In genomic region chr1:160149235-160149634, GRCh38 we compare ENCODE assay signal across 24 cellular contexts. TPM values are rescaled to one million over a fixed set of nuclear protein-coding genes. Genes with fewer than 3 reads are reported as not detected.
A peak's percentile ranks its signal among the peaks of the same experiment; 100 is the strongest.
DNase-seq lines count a peak whose midpoint lies in the region; ATAC-seq and TF ChIP-seq lines count a peak whose summit lies in the region.
"Had no signal": no experiment of that assay in that cellular context is flagged by ENCODE, and none has a peak within 500 bp of the region (broad histone marks: within the 10 kb centered on the region; RNA-seq: fewer than 3 reads in every experiment).

No MANE protein-coding gene starts in this region.

- peaks cover 0 to 16% (median 3%) of the 10 kb centered on the region in 5 donors for H3K4me1 ChIP-seq in subcutaneous abdominal adipose tissue (ENCODE audit: control insufficient read depth in 5 of 5, insufficient read depth in 5 of 5, low read length in 5 of 5)
- H3K4me1 ChIP-seq: upper lobe of right lung had no signal

- no peaks in the 10 kb centered on the region for H3K36me3 Mint-ChIP-seq in chondrocyte (ENCODE audit: low read depth)
- H3K36me3 Mint-ChIP-seq: activated naive CD8-positive, alpha-beta T cell had no signal

- DNase-seq in MV-4-11 (lab: John Stamatoyannopoulos, UW) (peak; percentile 24), chondrocyte (ENCODE audit: low spot score) (no peak), posterior cingulate gyrus (no peak), omental fat pad (ENCODE audit: low spot score) (no peak)
- DNase-seq: activated CD4-positive, alpha-beta T cell treated with anti-CD3 and anti-CD28 coated beads, Interleukin-2, amount 10 ng/mL, durations not matched to agents 7 days and 5 days; DND-41; NCI-H1092 treated with DMSO at 0.1 percent for 48 hours; NCI-H2081; NCI-H446; retina; SJCRH30; spleen; stimulated activated CD4-positive, alpha-beta T cell treated with anti-CD3 and anti-CD28 coated beads, Interleukin-4, amount 100 ng/mL, for 24 hours; T-helper 17 cell; upper lobe of right lung had no signal

- H3K27ac ChIP-seq in subcutaneous abdominal adipose tissue (ENCODE audit: low read depth, low read length) = peak overlapping the region; percentile 59
- H3K27ac ChIP-seq: hepatocyte, neutrophil, SJCRH30, spleen, upper lobe of right lung had no signal

- H3K27ac Mint-ChIP-seq in chondrocyte (ENCODE audit: unreplicated experiment) = peak overlapping the region; percentile 91
- H3K27ac Mint-ChIP-seq: activated CD4-positive, alpha-beta T cell treated with anti-CD3 and anti-CD28 coated beads, Interleukin-2, amount 10 ng/mL, durations not matched to agents 7 days and 5 days; activated naive CD8-positive, alpha-beta T cell; B cell; dendritic cell treated with granulocyte-macrophage colony-stimulating factor and Interleukin-4, amounts not matched to agents 40 ng/mL and 50 ng/mL, for 4 days; stimulated activated naive CD8-positive, alpha-beta T cell treated with anti-CD3 and anti-CD28 coated beads, Interleukin-15, Interleukin-2, amounts not matched to agents 100 ng/mL and 50 ng/mL, for 24 hours; T-helper 17 cell had no signal

- no peaks in the 10 kb centered on the region for H3K9me3 Mint-ChIP-seq in chondrocyte (ENCODE audit: low read depth)
- H3K9me3 Mint-ChIP-seq: activated CD4-positive, alpha-beta T cell treated with anti-CD3 and anti-CD28 coated beads, Interleukin-2, amount 10 ng/mL, durations not matched to agents 7 days and 5 days; dendritic cell treated with granulocyte-macrophage colony-stimulating factor and Interleukin-4, amounts not matched to agents 40 ng/mL and 50 ng/mL, for 4 days; stimulated activated naive CD8-positive, alpha-beta T cell treated with anti-CD3 and anti-CD28 coated beads, Interleukin-15, Interleukin-2, amounts not matched to agents 100 ng/mL and 50 ng/mL, for 24 hours had no signal

- no peak overlapping the region for H3K4me3 Mint-ChIP-seq in chondrocyte (ENCODE audit: unreplicated experiment)
- H3K4me3 Mint-ChIP-seq: activated CD4-positive, alpha-beta T cell treated with anti-CD3 and anti-CD28 coated beads, Interleukin-2, amount 10 ng/mL, durations not matched to agents 7 days and 5 days; activated naive CD8-positive, alpha-beta T cell; B cell; dendritic cell treated with granulocyte-macrophage colony-stimulating factor and Interleukin-4, amounts not matched to agents 40 ng/mL and 50 ng/mL, for 4 days; stimulated activated naive CD8-positive, alpha-beta T cell treated with anti-CD3 and anti-CD28 coated beads, Interleukin-15, Interleukin-2, amounts not matched to agents 100 ng/mL and 50 ng/mL, for 24 hours; T-helper 17 cell had no signal

- intact Hi-C loops in posterior cingulate gyrus (cut with DNase I) = no loop called here

- H3K4me1 Mint-ChIP-seq in chondrocyte (ENCODE audit: low read depth) = peaks cover 16% of the 10 kb centered on the region
- H3K4me1 Mint-ChIP-seq: activated CD4-positive, alpha-beta T cell treated with anti-CD3 and anti-CD28 coated beads, Interleukin-2, amount 10 ng/mL, durations not matched to agents 7 days and 5 days; B cell; T-helper 17 cell had no signal

- no peaks in the 10 kb centered on the region for H3K36me3 ChIP-seq in subcutaneous abdominal adipose tissue (ENCODE audit: control insufficient read depth in 5 of 5, insufficient read depth in 5 of 5, low read length in 5 of 5)
- H3K36me3 ChIP-seq: neutrophil, SJCRH30, spleen, upper lobe of right lung had no signal

- H3K27me3 ChIP-seq in subcutaneous abdominal adipose tissue (ENCODE audit: control insufficient read depth in 5 of 5, insufficient read depth in 4 of 5, low read length in 5 of 5) = no peaks in the 10 kb centered on the region
- H3K27me3 ChIP-seq: hepatocyte, neutrophil, SJCRH30, spleen, upper lobe of right lung had no signal

- no peaks in the 10 kb centered on the region for H3K27me3 Mint-ChIP-seq in chondrocyte (ENCODE audit: low read depth)
- H3K27me3 Mint-ChIP-seq: activated naive CD8-positive, alpha-beta T cell; dendritic cell treated with granulocyte-macrophage colony-stimulating factor and Interleukin-4, amounts not matched to agents 40 ng/mL and 50 ng/mL, for 4 days had no signal

- no peak overlapping the region for H3K4me3 ChIP-seq in subcutaneous abdominal adipose tissue (ENCODE audit: low read depth in 1 of 5, low read length in 5 of 5)
- H3K4me3 ChIP-seq: hepatocyte, SJCRH30, spleen, upper lobe of right lung had no signal

- no peak overlapping the region for H3K9ac ChIP-seq in subcutaneous abdominal adipose tissue (ENCODE audit: low read length in 5 of 5)

- no peaks in the 10 kb centered on the region for H3K9me3 ChIP-seq in subcutaneous abdominal adipose tissue (ENCODE audit: control insufficient read depth in 5 of 5, low read length in 5 of 5)
- H3K9me3 ChIP-seq: neutrophil, SJCRH30, spleen, upper lobe of right lung had no signal

- no peak for TF ChIP-seq CTCF in chondrocyte (IDR thresholded peaks at IDR 0.05)
- no peak for TF ChIP-seq CTCF in omental fat pad (IDR thresholded peaks at IDR 0.05)

- no peak for ATAC-seq in omental fat pad (ENCODE audit: low FRiP score)
- ATAC-seq: T-helper 17 cell, upper lobe of right lung had no signal

RNA-seq across cellular contexts. Expression of gene ATP1A4, which starts 2.2 kb away (rescaled TPM):
- not detected in 3 replicates for total RNA-seq in chondrocyte
- 1 to 10 TPM in 1 of 4 donors, under 1 TPM in 1, not detected in 2; 0.47 to 1.6 TPM for total RNA-seq in omental fat pad
- total RNA-seq: activated CD4-positive, alpha-beta T cell treated with anti-CD3 and anti-CD28 coated beads, Interleukin-2, amount 10 ng/mL, durations not matched to agents 7 days and 5 days; B cell; fibroblast of villous mesenchyme; LHCN-M2; SJCRH30 had no signal

RNA-seq across cellular contexts. Expression of gene ATP1A2, which starts 33.7 kb away (rescaled TPM):
- 1.3 to 3.9 TPM (median 2.9 TPM) in 3 replicates for total RNA-seq in chondrocyte
- 10 to 100 TPM; 45.5 to 91.1 (median 76.3) TPM for total RNA-seq in omental fat pad
- total RNA-seq: activated CD4-positive, alpha-beta T cell treated with anti-CD3 and anti-CD28 coated beads, Interleukin-2, amount 10 ng/mL, durations not matched to agents 7 days and 5 days; B cell; fibroblast of villous mesenchyme; T-helper 17 cell had no signal

RNA-seq across cellular contexts. Expression of gene CASQ1, which starts 41.1 kb away (rescaled TPM):
- 0.23 to 0.25 TPM in 2 of 3 replicates, not detected in the other for total RNA-seq in chondrocyte
- under 1 TPM in 2 of 4 donors, not detected in 2; 0.48 to 0.69 TPM for total RNA-seq in omental fat pad
- total RNA-seq: activated CD4-positive, alpha-beta T cell treated with anti-CD3 and anti-CD28 coated beads, Interleukin-2, amount 10 ng/mL, durations not matched to agents 7 days and 5 days; B cell; fibroblast of villous mesenchyme; hepatocyte; LHCN-M2; T-helper 17 cell had no signal

RNA-seq across cellular contexts. Expression of gene IGSF8, which starts 50.8 kb away (rescaled TPM):
- total RNA-seq in chondrocyte (19.5 to 27.3 TPM (median 25.3 TPM) in 3 replicates), omental fat pad (10 to 100 TPM; 17.5 to 20.5 (median 18.6) TPM)

RNA-seq across cellular contexts. Expression of gene PEA15, which starts 55.9 kb away (rescaled TPM):
- 166 to 335 TPM (median 325 TPM) in 3 replicates for total RNA-seq in chondrocyte
- total RNA-seq in omental fat pad = 100 to 1,000 TPM in 3 of 4 donors, 10 to 100 TPM in 1; 89.1 to 214 (median 153) TPM
